In genomic region chr19:27392027-27392632, GRCh38 we compare ENCODE assay signal across 15 cellular contexts.
DNase-seq lines count a peak whose midpoint lies in the region; ATAC-seq and TF ChIP-seq lines count a peak whose summit lies in the region.
"Had no signal": no experiment of that assay in that cellular context is flagged by ENCODE, and none has a peak within 500 bp of the region (broad histone marks: within the 10 kb centered on the region; RNA-seq: fewer than 3 reads in every experiment).

No MANE protein-coding gene starts in this region.

- H3K36me3 Mint-ChIP-seq in chondrocyte (ENCODE audit: low read depth): peaks cover 13% of the 10 kb centered on the region
- no peaks in the 10 kb centered on the region for H3K36me3 Mint-ChIP-seq in type B pancreatic cell
- H3K36me3 Mint-ChIP-seq in stimulated activated memory B cell treated with anti-CD40 and anti-IgM and Interleukin-4, amounts not matched to agents 10 μg/mL and 1 μg/mL and 100 μg/mL, for 72 hours: no peaks in the 10 kb centered on the region
- H3K36me3 Mint-ChIP-seq: CD4-positive, CD25-positive, alpha-beta regulatory T cell had no signal

- no peak overlapping the region for H3K4me2 ChIP-seq in mesendoderm (ENCODE audit: low read length)
- H3K4me2 ChIP-seq: KMS-11 had no signal

- H3K79me1 ChIP-seq in mesendoderm (ENCODE audit: low read length): no peaks in the 10 kb centered on the region

- H3K4me1 Mint-ChIP-seq in chondrocyte (ENCODE audit: low read depth) (no peaks in the 10 kb centered on the region), type B pancreatic cell (ENCODE audit: unreplicated experiment) (no peaks in the 10 kb centered on the region)
- H3K4me1 Mint-ChIP-seq in stimulated activated memory B cell treated with anti-CD40 and anti-IgM and Interleukin-4, amounts not matched to agents 10 μg/mL and 1 μg/mL and 100 μg/mL, for 72 hours: no peaks in the 10 kb centered on the region

- H3K4me3 Mint-ChIP-seq in chondrocyte (ENCODE audit: unreplicated experiment) (no peak overlapping the region), type B pancreatic cell (no peak overlapping the region)
- no peak overlapping the region for H3K4me3 Mint-ChIP-seq in stimulated activated memory B cell treated with anti-CD40 and anti-IgM and Interleukin-4, amounts not matched to agents 10 μg/mL and 1 μg/mL and 100 μg/mL, for 72 hours
- H3K4me3 Mint-ChIP-seq: CD4-positive, CD25-positive, alpha-beta regulatory T cell had no signal

- no peak overlapping the region for H4K5ac ChIP-seq in mesendoderm (ENCODE audit: low read length)

- no peak overlapping the region for H3K4ac ChIP-seq in mesendoderm (ENCODE audit: low read depth, low read length)

- H3K79me2 ChIP-seq in mesendoderm (ENCODE audit: control insufficient read depth, insufficient read depth, low read length): no peaks in the 10 kb centered on the region

- H2BK15ac ChIP-seq in mesendoderm (replicated peaks; ENCODE audit: low read depth): no peak overlapping the region

- no CpG with 5 or more reads among the region's 5 CpGs for WGBS in mesendoderm (ENCODE audit: extremely low coverage, insufficient coverage, low lambda C conversion rate)

- no peaks in the 10 kb centered on the region for H3K36me3 ChIP-seq in left ventricle myocardium inferior
- no peaks in the 10 kb centered on the region for H3K36me3 ChIP-seq in mesendoderm (ENCODE audit: control insufficient read depth, insufficient read depth, low read length)

- H3K27ac ChIP-seq in left ventricle myocardium inferior (replicated peaks) (no peak overlapping the region), mesendoderm (ENCODE audit: low read depth, low read length) (no peak overlapping the region)
- H3K27ac ChIP-seq: KMS-11 had no signal

- peaks cover 93% of the 10 kb centered on the region for H3K9me3 ChIP-seq in left ventricle myocardium inferior (replicated peaks)

- no peak overlapping the region for H2AK5ac ChIP-seq in mesendoderm (ENCODE audit: low read length)

- H3K4me1 ChIP-seq in left ventricle myocardium inferior: no peaks in the 10 kb centered on the region
- no peaks in the 10 kb centered on the region for H3K4me1 ChIP-seq in mesendoderm (ENCODE audit: control insufficient read depth, low read depth, low read length)

- no peak overlapping the region for H2BK120ac ChIP-seq in mesendoderm (ENCODE audit: low read depth, low read length)

- no peak overlapping the region for H3K23ac ChIP-seq in mesendoderm (ENCODE audit: low read length)

- no peak overlapping the region for H3K9ac ChIP-seq in mesendoderm (ENCODE audit: low read length)
- H3K9ac ChIP-seq: KMS-11 had no signal

- H3K27me3 Mint-ChIP-seq in chondrocyte (ENCODE audit: low read depth): no peaks in the 10 kb centered on the region
- no peaks in the 10 kb centered on the region for H3K27me3 Mint-ChIP-seq in type B pancreatic cell
- H3K27me3 Mint-ChIP-seq in stimulated activated memory B cell treated with anti-CD40 and anti-IgM and Interleukin-4, amounts not matched to agents 10 μg/mL and 1 μg/mL and 100 μg/mL, for 72 hours: no peaks in the 10 kb centered on the region
- H3K27me3 Mint-ChIP-seq: CD4-positive, CD25-positive, alpha-beta regulatory T cell had no signal

- ATAC-seq in Right ventricle myocardium inferior: no peak
- ATAC-seq in stimulated activated memory B cell treated with anti-CD40 and anti-IgM and Interleukin-4, amounts not matched to agents 10 μg/mL and 1 μg/mL and 100 μg/mL, for 72 hours: no peak

- intact Hi-C loops in left ventricle myocardium inferior (cut with micrococcal nuclease) (no loop called here), Right ventricle myocardium inferior (cut with DNase I) (no loop called here)

- peak; percentile 3 for DNase-seq in left ventricle myocardium inferior
- DNase-seq in Right ventricle myocardium inferior (ENCODE audit: missing footprints): no peak
- DNase-seq in chondrocyte (ENCODE audit: low spot score): peak; percentile 32
- DNase-seq in mesendoderm: no peak
- DNase-seq in type B pancreatic cell (ENCODE audit: extremely low spot score, unreplicated experiment): peak; percentile 31
- no peak for DNase-seq in activated CD4-positive, alpha-beta T cell treated with anti-CD3 and anti-CD28 coated beads for 48 hours
- DNase-seq in NAMALWA (ENCODE audit: low spot score): no peak
- DNase-seq: CD4-positive, CD25-positive, alpha-beta regulatory T cell; DMS53; GOT3; NCI-H1105; NCI-H1694 treated with DMSO at 0.1 percent for 48 hours; SHP77 had no signal

- no peak overlapping the region for H3K18ac ChIP-seq in mesendoderm (ENCODE audit: low read length)

- H4K8ac ChIP-seq in mesendoderm (ENCODE audit: low read depth, low read length): no peak overlapping the region

- TF ChIP-seq CTCF in left ventricle myocardium inferior (IDR thresholded peaks at IDR 0.05; ENCODE audit: borderline replicate concordance) (no peak), chondrocyte (IDR thresholded peaks at IDR 0.05) (no peak), type B pancreatic cell (conservative IDR thresholded peaks at IDR 0.05) (no peak)

- no peak overlapping the region for H3K4me3 ChIP-seq in left ventricle myocardium inferior
- peak overlapping the region; percentile 5 for H3K4me3 ChIP-seq in mesendoderm (ENCODE audit: low read length)

- H3K9me3 Mint-ChIP-seq in chondrocyte (ENCODE audit: low read depth): peaks cover 87% of the 10 kb centered on the region
- H3K9me3 Mint-ChIP-seq in type B pancreatic cell: peaks cover 29% of the 10 kb centered on the region
- H3K9me3 Mint-ChIP-seq in stimulated activated memory B cell treated with anti-CD40 and anti-IgM and Interleukin-4, amounts not matched to agents 10 μg/mL and 1 μg/mL and 100 μg/mL, for 72 hours: peaks cover 13% of the 10 kb centered on the region

- no peak overlapping the region for H2BK5ac ChIP-seq in mesendoderm (ENCODE audit: low read length)

- H3K27me3 ChIP-seq in left ventricle myocardium inferior (ENCODE audit: low read depth) (no peaks in the 10 kb centered on the region), mesendoderm (ENCODE audit: insufficient read depth, low read length, poor library complexity) (no peaks in the 10 kb centered on the region)

- H3K27ac Mint-ChIP-seq in chondrocyte (ENCODE audit: unreplicated experiment) (no peak overlapping the region), type B pancreatic cell (no peak overlapping the region)
- no peak overlapping the region for H3K27ac Mint-ChIP-seq in stimulated activated memory B cell treated with anti-CD40 and anti-IgM and Interleukin-4, amounts not matched to agents 10 μg/mL and 1 μg/mL and 100 μg/mL, for 72 hours
- H3K27ac Mint-ChIP-seq: CD4-positive, CD25-positive, alpha-beta regulatory T cell had no signal

- no peak overlapping the region for H3K56ac ChIP-seq in mesendoderm (ENCODE audit: low read length)

Comparison
In these comparisons a context has a peak if more than half of its experiments do, and no peak if none do; other contexts are left out.
1. DNase-seq: peak in left ventricle myocardium inferior (single experiment), chondrocyte (single experiment) and type B pancreatic cell (single experiment); none in Right ventricle myocardium inferior (single experiment), mesendoderm (single experiment), activated CD4-positive, alpha-beta T cell treated with anti-CD3 and anti-CD28 coated beads for 48 hours (single experiment) and NAMALWA (single experiment).